30 cellular contexts compared by ENCODE assay signal in the genomic region with DNA sequence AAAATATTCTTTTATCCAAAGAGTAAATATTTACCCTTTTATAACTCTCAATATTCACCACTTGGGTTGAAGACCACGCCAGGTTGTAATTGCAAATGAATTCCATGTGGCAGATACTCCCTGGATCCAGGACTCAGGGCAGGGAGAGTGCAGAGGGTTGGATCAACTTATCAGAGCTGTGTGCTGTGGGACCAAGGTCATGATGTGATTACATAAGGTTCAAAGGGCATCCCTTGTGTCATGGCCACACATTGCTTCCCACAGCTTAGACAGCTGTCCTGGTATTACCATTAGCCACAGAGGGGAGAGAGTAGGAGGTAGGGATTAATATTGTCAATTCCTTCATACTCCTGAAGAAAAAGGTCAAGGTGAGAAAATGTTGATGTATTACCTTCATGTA.
"Had no signal": no experiment of that assay in that cellular context is flagged by ENCODE, and none has a peak within 500 bp of the region (broad histone marks: within the 10 kb centered on the region; RNA-seq: fewer than 3 reads in every experiment).

No MANE protein-coding gene starts in this region.

- H3K79me2 ChIP-seq: parathyroid adenoma had no signal

- ATAC-seq: heart left ventricle; left colon; lower lobe of right lung; psoas muscle; sciatic nerve; stimulated activated naive B cell treated with anti-CD40 and anti-IgM and Interleukin-4, amounts not matched to agents 10 μg/mL and 1 μg/mL and 100 μg/mL, for 72 hours; stimulated activated naive CD8-positive, alpha-beta T cell treated with anti-CD3 and anti-CD28 coated beads, Interleukin-15, Interleukin-2, amounts not matched to agents 100 U/mL and 50 U/mL, for 24 hours had no signal

- H3K27ac ChIP-seq: heart left ventricle, left ventricle myocardium inferior, lower lobe of right lung, neural progenitor cell, neutrophil, parathyroid adenoma, psoas muscle, skin epidermis, spleen, stomach, testis, thyroid gland, transverse colon, upper lobe of left lung, vagina had no signal

- H3K36me3 ChIP-seq: heart left ventricle, left ventricle myocardium inferior, lower lobe of right lung, neutrophil, spleen, stomach, thyroid gland, transverse colon, upper lobe of left lung, vagina had no signal

- H3K9ac ChIP-seq: neural progenitor cell, parathyroid adenoma had no signal

- FAIRE-seq: kidney had no signal

- H3K9me3 ChIP-seq: heart left ventricle, lower lobe of right lung, neutrophil, psoas muscle, testis, thyroid gland, transverse colon, upper lobe of left lung, vagina had no signal

- H2AFZ ChIP-seq: neural progenitor cell, parathyroid adenoma had no signal

- H3K4me3 ChIP-seq: heart left ventricle, left ventricle myocardium inferior, lower lobe of right lung, neural progenitor cell, psoas muscle, skin epidermis, spleen, stomach, testis, thyroid gland, transverse colon, upper lobe of left lung, vagina had no signal

- H3K4me2 ChIP-seq: neural progenitor cell had no signal

- H3K4me1 ChIP-seq: heart left ventricle, left ventricle myocardium inferior, lower lobe of right lung, parathyroid adenoma, psoas muscle, spleen, stomach, testis, thyroid gland, transverse colon, upper lobe of left lung, vagina had no signal

- DNase-seq: heart left ventricle; hypothalamus; immature natural killer cell; kidney; left colon; left ventricle myocardium inferior; lower lobe of right lung; mammary epithelial cell; mesenchymal stem cell; naive B cell; natural killer cell; nephron progenitor cell; occipital lobe; psoas muscle; spleen; stimulated activated CD4-positive, alpha-beta T cell treated with anti-CD3 and anti-CD28 coated beads, Interleukin-4, amount 100 ng/mL, for 24 hours; stimulated activated CD8-positive, alpha-beta memory T cell treated with anti-CD3 and anti-CD28 coated beads, Interleukin-4, amount 100 ng/mL, for 48 hours; stimulated activated naive B cell treated with anti-CD40 and anti-IgM and Interleukin-4, amounts not matched to agents 10 μg/mL and 1 μg/mL and 100 μg/mL, for 72 hours; stimulated activated naive CD8-positive, alpha-beta T cell treated with anti-CD3 and anti-CD28 coated beads, Interleukin-15, Interleukin-2, amounts not matched to agents 100 U/mL and 50 U/mL, for 24 hours; stomach; testis; thyroid gland; transverse colon; upper lobe of left lung had no signal

- H3K27me3 ChIP-seq: neural progenitor cell, neutrophil, spleen, stomach, testis, thyroid gland, transverse colon, upper lobe of left lung, vagina had no signal
